In the genomic region with DNA sequence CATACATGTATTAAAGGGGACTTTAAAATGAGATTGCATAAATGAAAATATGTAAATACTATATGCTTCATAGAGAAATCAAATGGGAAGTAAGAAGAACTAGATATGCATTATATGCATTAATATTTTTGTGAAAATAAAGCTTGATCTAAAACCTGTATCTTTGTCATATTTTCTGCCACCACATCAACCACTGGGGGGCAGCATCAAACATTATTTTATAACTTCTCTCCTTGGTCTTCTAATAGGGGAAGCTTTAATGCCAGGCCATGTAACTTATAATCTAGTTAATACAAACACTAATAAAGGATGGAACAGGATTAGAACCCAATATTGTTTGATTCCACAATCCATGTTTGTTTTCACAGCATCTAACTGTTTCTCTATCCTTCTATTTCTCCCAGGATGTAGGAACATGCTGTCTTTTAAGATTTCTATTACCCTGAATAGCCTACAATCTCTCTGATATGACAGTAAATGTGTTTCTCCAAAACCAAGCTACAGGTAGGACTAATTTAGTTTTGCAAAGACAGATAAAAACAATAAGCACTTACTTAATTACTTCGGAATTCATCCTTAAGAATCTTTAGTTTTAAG, we compare ENCODE assay signal across 8 cellular contexts. TPM values are rescaled to one million over a fixed set of nuclear protein-coding genes. Genes with fewer than 3 reads are reported as not detected.
A peak's percentile ranks its signal among the peaks of the same experiment; 100 is the strongest.
DNase-seq lines count a peak whose midpoint lies in the region; ATAC-seq and TF ChIP-seq lines count a peak whose summit lies in the region.

No MANE protein-coding gene starts in this region.

- intact Hi-C loops in activated CD4-positive, alpha-beta T cell treated with anti-CD3 and anti-CD28 coated beads for 36 hours (cut with DNase I, micrococcal nuclease): loop anchor here (1.0 to 5.0 kb wide), 4 partner anchors 179 to 355 kb away; no protein-coding TSS in a partner anchor

- H3K27me3 Mint-ChIP-seq in activated CD4-positive, alpha-beta T cell treated with anti-CD3 and anti-CD28 coated beads for 36 hours: peaks cover 20% of the 10 kb centered on the region

- no peaks in the 10 kb centered on the region for H3K36me3 Mint-ChIP-seq in activated CD4-positive, alpha-beta T cell treated with anti-CD3 and anti-CD28 coated beads for 36 hours (ENCODE audit: low read depth)

- POLR2A ChIA-PET in activated CD4-positive, alpha-beta T cell treated with anti-CD3 and anti-CD28 coated beads for 36 hours (lab: Charles Lee): no interaction called here

- CTCF ChIA-PET in activated CD4-positive, alpha-beta T cell treated with anti-CD3 and anti-CD28 coated beads for 36 hours (lab: Charles Lee): interaction anchor here (0.5 to 2.2 kb wide), 25 partner anchors 9 to 1948 kb away, joined by 3 to 12 read pairs (median 4); no protein-coding TSS in a partner anchor

- H3K4me3 ChIP-seq in GM12875 (ENCODE audit: low read depth, low read length): no peak overlapping the region

- no peaks in the 10 kb centered on the region for H3K4me1 Mint-ChIP-seq in activated CD4-positive, alpha-beta T cell treated with anti-CD3 and anti-CD28 coated beads for 36 hours

- peak; percentile 23; the same call in 1 of the 2 replicates for TF ChIP-seq CTCF in GM12875 (IDR thresholded peaks at IDR 0.05; ENCODE audit: borderline replicate concordance, insufficient read depth, low read depth, low read length)
- TF ChIP-seq CTCF in LNCAP (IDR thresholded peaks at IDR 0.05): peak; percentile 62

- peak; percentile 39 for DNase-seq in AG08396 (ENCODE audit: low spot score)
- DNase-seq in activated CD4-positive, alpha-beta T cell treated with anti-CD3 and anti-CD28 coated beads for 36 hours: peak; percentile 64
- DNase-seq in fibroblast of peridontal ligament (ENCODE audit: extremely low read depth): peak; percentile 64
- DNase-seq in pons (ENCODE audit: low spot score): peak; percentile 64

- ATAC-seq in activated CD4-positive, alpha-beta T cell treated with anti-CD3 and anti-CD28 coated beads for 36 hours: no peak
- ATAC-seq in HG03457 (IDR thresholded peaks at IDR 0.05; ENCODE audit: unreplicated experiment): no peak
- no peak for ATAC-seq in GM19395 (IDR thresholded peaks at IDR 0.05; ENCODE audit: unreplicated experiment)

- H3K9me3 Mint-ChIP-seq in activated CD4-positive, alpha-beta T cell treated with anti-CD3 and anti-CD28 coated beads for 36 hours (ENCODE audit: low read depth): no peaks in the 10 kb centered on the region

- H3K27ac Mint-ChIP-seq in activated CD4-positive, alpha-beta T cell treated with anti-CD3 and anti-CD28 coated beads for 36 hours: no peak overlapping the region

- H3K4me3 Mint-ChIP-seq in activated CD4-positive, alpha-beta T cell treated with anti-CD3 and anti-CD28 coated beads for 36 hours: no peak overlapping the region

RNA-seq across cellular contexts. Expression of a gene that starts 10.0 kb away (rescaled TPM):
- total RNA-seq in activated CD4-positive, alpha-beta T cell treated with anti-CD3 and anti-CD28 coated beads for 36 hours: not detected
